1 cellular context compared by ENCODE assay signal in the genomic region with DNA sequence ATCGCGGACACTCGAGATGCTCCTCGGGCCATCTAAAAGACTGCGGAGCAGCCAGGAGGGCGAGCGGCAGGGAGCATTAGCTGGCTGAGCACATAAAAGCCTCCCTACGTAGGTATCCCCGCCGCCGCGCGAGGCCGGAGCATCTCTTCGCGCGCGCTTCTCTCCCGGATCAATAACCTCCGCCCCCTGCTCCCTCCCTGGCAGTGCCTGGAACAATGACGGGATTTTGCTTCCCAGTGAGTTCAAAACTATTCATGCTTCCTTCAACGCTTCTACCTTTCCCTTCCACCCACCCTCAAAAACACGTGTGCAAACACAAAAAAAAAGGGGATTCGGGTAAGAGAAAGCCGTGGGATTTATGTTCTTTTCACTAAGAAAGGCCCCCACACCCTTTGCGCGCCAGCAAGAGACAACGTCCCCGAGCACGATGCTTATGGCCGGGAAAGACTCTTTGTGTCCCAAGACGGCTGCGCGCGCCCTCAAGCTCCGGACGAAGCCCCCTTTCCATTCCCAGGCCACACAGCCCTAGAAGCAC.
A peak's percentile ranks its signal among the peaks of the same experiment; 100 is the strongest.
TF ChIP-seq lines count a peak whose summit lies in the region.

No MANE protein-coding gene starts in this region.

TF ChIP-seq in HEK293, 187 proteins besides CTCF, POLR2A, EP300 and RAD21 (continued from another document and continues in another):
- TF ChIP-seq, protein P1, sequence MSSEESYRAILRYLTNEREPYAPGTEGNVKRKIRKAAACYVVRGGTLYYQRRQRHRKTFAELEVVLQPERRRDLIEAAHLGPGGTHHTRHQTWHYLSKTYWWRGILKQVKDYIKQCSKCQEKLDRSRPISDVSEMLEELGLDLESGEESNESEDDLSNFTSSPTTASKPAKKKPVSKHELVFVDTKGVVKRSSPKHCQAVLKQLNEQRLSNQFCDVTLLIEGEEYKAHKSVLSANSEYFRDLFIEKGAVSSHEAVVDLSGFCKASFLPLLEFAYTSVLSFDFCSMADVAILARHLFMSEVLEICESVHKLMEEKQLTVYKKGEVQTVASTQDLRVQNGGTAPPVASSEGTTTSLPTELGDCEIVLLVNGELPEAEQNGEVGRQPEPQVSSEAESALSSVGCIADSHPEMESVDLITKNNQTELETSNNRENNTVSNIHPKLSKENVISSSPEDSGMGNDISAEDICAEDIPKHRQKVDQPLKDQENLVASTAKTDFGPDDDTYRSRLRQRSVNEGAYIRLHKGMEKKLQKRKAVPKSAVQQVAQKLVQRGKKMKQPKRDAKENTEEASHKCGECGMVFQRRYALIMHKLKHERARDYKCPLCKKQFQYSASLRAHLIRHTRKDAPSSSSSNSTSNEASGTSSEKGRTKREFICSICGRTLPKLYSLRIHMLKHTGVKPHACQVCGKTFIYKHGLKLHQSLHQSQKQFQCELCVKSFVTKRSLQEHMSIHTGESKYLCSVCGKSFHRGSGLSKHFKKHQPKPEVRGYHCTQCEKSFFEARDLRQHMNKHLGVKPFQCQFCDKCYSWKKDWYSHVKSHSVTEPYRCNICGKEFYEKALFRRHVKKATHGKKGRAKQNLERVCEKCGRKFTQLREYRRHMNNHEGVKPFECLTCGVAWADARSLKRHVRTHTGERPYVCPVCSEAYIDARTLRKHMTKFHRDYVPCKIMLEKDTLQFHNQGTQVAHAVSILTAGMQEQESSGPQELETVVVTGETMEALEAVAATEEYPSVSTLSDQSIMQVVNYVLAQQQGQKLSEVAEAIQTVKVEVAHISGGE (tag by site-specific recombination; conservative IDR thresholded peaks at IDR 0.05; ENCODE audit: low read depth): peak; percentile 40
- TF ChIP-seq, protein P2, sequence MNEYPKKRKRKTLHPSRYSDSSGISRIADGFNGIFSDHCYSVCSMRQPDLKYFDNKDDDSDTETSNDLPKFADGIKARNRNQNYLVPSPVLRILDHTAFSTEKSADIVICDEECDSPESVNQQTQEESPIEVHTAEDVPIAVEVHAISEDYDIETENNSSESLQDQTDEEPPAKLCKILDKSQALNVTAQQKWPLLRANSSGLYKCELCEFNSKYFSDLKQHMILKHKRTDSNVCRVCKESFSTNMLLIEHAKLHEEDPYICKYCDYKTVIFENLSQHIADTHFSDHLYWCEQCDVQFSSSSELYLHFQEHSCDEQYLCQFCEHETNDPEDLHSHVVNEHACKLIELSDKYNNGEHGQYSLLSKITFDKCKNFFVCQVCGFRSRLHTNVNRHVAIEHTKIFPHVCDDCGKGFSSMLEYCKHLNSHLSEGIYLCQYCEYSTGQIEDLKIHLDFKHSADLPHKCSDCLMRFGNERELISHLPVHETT (tag by site-specific recombination; IDR thresholded peaks at IDR 0.05): no peak
- peak; percentile 54; the same call in 1 of the 2 replicates for TF ChIP-seq ZBTB20 (tag by site-specific recombination; IDR thresholded peaks at IDR 0.05)
- TF ChIP-seq, protein P3, sequence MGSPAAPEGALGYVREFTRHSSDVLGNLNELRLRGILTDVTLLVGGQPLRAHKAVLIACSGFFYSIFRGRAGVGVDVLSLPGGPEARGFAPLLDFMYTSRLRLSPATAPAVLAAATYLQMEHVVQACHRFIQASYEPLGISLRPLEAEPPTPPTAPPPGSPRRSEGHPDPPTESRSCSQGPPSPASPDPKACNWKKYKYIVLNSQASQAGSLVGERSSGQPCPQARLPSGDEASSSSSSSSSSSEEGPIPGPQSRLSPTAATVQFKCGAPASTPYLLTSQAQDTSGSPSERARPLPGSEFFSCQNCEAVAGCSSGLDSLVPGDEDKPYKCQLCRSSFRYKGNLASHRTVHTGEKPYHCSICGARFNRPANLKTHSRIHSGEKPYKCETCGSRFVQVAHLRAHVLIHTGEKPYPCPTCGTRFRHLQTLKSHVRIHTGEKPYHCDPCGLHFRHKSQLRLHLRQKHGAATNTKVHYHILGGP (tag by site-specific recombination; IDR thresholded peaks at IDR 0.05): no peak
- peak; percentile 95 for TF ChIP-seq ZNF394 (tag by site-specific recombination; IDR thresholded peaks at IDR 0.05; ENCODE audit: borderline replicate concordance)
- TF ChIP-seq ZNF311 (tag by site-specific recombination; IDR thresholded peaks at IDR 0.05; ENCODE audit: borderline replicate concordance): no peak
- TF ChIP-seq ZNF366 (tag by site-specific recombination; conservative IDR thresholded peaks at IDR 0.05): peak; percentile 53
- peak; percentile 76 for TF ChIP-seq ZNF341 (tag by site-specific recombination; IDR thresholded peaks at IDR 0.05; ENCODE audit: low read depth)
- TF ChIP-seq ZNF211 (tag by site-specific recombination; IDR thresholded peaks at IDR 0.05; ENCODE audit: low read depth): no peak
- peak; percentile 31; the same call in 1 of the 2 replicates for TF ChIP-seq ZNF629 (tag by site-specific recombination; IDR thresholded peaks at IDR 0.05)
- TF ChIP-seq, protein P4, sequence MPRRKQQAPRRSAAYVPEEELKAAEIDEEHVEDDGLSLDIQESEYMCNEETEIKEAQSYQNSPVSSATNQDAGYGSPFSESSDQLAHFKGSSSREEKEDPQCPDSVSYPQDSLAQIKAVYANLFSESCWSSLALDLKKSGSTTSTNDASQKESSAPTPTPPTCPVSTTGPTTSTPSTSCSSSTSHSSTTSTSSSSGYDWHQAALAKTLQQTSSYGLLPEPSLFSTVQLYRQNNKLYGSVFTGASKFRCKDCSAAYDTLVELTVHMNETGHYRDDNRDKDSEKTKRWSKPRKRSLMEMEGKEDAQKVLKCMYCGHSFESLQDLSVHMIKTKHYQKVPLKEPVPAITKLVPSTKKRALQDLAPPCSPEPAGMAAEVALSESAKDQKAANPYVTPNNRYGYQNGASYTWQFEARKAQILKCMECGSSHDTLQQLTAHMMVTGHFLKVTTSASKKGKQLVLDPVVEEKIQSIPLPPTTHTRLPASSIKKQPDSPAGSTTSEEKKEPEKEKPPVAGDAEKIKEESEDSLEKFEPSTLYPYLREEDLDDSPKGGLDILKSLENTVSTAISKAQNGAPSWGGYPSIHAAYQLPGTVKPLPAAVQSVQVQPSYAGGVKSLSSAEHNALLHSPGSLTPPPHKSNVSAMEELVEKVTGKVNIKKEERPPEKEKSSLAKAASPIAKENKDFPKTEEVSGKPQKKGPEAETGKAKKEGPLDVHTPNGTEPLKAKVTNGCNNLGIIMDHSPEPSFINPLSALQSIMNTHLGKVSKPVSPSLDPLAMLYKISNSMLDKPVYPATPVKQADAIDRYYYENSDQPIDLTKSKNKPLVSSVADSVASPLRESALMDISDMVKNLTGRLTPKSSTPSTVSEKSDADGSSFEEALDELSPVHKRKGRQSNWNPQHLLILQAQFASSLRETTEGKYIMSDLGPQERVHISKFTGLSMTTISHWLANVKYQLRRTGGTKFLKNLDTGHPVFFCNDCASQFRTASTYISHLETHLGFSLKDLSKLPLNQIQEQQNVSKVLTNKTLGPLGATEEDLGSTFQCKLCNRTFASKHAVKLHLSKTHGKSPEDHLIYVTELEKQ (tag by site-specific recombination; IDR thresholded peaks at IDR 0.05; ENCODE audit: borderline replicate concordance): no peak
- TF ChIP-seq, protein P5, sequence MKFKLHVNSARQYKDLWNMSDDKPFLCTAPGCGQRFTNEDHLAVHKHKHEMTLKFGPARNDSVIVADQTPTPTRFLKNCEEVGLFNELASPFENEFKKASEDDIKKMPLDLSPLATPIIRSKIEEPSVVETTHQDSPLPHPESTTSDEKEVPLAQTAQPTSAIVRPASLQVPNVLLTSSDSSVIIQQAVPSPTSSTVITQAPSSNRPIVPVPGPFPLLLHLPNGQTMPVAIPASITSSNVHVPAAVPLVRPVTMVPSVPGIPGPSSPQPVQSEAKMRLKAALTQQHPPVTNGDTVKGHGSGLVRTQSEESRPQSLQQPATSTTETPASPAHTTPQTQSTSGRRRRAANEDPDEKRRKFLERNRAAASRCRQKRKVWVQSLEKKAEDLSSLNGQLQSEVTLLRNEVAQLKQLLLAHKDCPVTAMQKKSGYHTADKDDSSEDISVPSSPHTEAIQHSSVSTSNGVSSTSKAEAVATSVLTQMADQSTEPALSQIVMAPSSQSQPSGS (tag by site-specific recombination; IDR thresholded peaks at IDR 0.05; ENCODE audit: low read depth): no peak
- no peak; the same call in 1 of the 2 replicates for TF ChIP-seq GLIS1 (tag by site-specific recombination; IDR thresholded peaks at IDR 0.05)
- TF ChIP-seq KLF9 (tag by site-specific recombination; IDR thresholded peaks at IDR 0.05; ENCODE audit: low read depth): peak; percentile 61; the same call in 1 of the 2 replicates
- TF ChIP-seq ZNF48 (tag by site-specific recombination; IDR thresholded peaks at IDR 0.05): no peak
- no peak for TF ChIP-seq HOXA7 (CRISPR knock-in tag; IDR thresholded peaks at IDR 0.05; ENCODE audit: borderline replicate concordance)
- peak; percentile 92 for TF ChIP-seq ZIC2 (tag by site-specific recombination; IDR thresholded peaks at IDR 0.05)
- no peak for TF ChIP-seq ZNF585B (tag by site-specific recombination; IDR thresholded peaks at IDR 0.05)
- TF ChIP-seq ZFP37 (tag by site-specific recombination; IDR thresholded peaks at IDR 0.05): 0 out of 2 replicates have a peak, but pooled peaks have one; percentile 40
- TF ChIP-seq MEIS1 (CRISPR knock-in tag; IDR thresholded peaks at IDR 0.05; ENCODE audit: borderline replicate concordance): no peak
- TF ChIP-seq, protein P6, sequence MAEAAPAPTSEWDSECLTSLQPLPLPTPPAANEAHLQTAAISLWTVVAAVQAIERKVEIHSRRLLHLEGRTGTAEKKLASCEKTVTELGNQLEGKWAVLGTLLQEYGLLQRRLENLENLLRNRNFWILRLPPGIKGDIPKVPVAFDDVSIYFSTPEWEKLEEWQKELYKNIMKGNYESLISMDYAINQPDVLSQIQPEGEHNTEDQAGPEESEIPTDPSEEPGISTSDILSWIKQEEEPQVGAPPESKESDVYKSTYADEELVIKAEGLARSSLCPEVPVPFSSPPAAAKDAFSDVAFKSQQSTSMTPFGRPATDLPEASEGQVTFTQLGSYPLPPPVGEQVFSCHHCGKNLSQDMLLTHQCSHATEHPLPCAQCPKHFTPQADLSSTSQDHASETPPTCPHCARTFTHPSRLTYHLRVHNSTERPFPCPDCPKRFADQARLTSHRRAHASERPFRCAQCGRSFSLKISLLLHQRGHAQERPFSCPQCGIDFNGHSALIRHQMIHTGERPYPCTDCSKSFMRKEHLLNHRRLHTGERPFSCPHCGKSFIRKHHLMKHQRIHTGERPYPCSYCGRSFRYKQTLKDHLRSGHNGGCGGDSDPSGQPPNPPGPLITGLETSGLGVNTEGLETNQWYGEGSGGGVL (tag by site-specific recombination; IDR thresholded peaks at IDR 0.05): peak; percentile 38
- peak; percentile 66; the same call in 1 of the 2 replicates for TF ChIP-seq KLF7 (tag by site-specific recombination; IDR thresholded peaks at IDR 0.05; ENCODE audit: borderline replicate concordance)
- 0 out of 2 replicates have a peak, but pooled peaks have one; percentile 55 for TF ChIP-seq ZBTB48 (tag by site-specific recombination; IDR thresholded peaks at IDR 0.05)
- no peak for TF ChIP-seq ZNF548 (tag by site-specific recombination; IDR thresholded peaks at IDR 0.05)
- TF ChIP-seq, protein P7, sequence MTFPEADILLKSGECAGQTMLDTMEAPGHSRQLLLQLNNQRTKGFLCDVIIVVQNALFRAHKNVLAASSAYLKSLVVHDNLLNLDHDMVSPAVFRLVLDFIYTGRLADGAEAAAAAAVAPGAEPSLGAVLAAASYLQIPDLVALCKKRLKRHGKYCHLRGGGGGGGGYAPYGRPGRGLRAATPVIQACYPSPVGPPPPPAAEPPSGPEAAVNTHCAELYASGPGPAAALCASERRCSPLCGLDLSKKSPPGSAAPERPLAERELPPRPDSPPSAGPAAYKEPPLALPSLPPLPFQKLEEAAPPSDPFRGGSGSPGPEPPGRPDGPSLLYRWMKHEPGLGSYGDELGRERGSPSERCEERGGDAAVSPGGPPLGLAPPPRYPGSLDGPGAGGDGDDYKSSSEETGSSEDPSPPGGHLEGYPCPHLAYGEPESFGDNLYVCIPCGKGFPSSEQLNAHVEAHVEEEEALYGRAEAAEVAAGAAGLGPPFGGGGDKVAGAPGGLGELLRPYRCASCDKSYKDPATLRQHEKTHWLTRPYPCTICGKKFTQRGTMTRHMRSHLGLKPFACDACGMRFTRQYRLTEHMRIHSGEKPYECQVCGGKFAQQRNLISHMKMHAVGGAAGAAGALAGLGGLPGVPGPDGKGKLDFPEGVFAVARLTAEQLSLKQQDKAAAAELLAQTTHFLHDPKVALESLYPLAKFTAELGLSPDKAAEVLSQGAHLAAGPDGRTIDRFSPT (tag by site-specific recombination; IDR thresholded peaks at IDR 0.05): no peak
- no peak; the same call in 1 of the 2 replicates for TF ChIP-seq ZNF623 (tag by site-specific recombination; IDR thresholded peaks at IDR 0.05)
- TF ChIP-seq ZNF404 (tag by site-specific recombination; IDR thresholded peaks at IDR 0.05): no peak
- no peak for TF ChIP-seq ZNF654 (tag by site-specific recombination; IDR thresholded peaks at IDR 0.05; ENCODE audit: low read depth)
- no peak for TF ChIP-seq REPIN1 (tag by site-specific recombination; IDR thresholded peaks at IDR 0.05; ENCODE audit: low read depth)
- TF ChIP-seq ZNF174 (tag by site-specific recombination; IDR thresholded peaks at IDR 0.05): no peak
- TF ChIP-seq, protein P8, sequence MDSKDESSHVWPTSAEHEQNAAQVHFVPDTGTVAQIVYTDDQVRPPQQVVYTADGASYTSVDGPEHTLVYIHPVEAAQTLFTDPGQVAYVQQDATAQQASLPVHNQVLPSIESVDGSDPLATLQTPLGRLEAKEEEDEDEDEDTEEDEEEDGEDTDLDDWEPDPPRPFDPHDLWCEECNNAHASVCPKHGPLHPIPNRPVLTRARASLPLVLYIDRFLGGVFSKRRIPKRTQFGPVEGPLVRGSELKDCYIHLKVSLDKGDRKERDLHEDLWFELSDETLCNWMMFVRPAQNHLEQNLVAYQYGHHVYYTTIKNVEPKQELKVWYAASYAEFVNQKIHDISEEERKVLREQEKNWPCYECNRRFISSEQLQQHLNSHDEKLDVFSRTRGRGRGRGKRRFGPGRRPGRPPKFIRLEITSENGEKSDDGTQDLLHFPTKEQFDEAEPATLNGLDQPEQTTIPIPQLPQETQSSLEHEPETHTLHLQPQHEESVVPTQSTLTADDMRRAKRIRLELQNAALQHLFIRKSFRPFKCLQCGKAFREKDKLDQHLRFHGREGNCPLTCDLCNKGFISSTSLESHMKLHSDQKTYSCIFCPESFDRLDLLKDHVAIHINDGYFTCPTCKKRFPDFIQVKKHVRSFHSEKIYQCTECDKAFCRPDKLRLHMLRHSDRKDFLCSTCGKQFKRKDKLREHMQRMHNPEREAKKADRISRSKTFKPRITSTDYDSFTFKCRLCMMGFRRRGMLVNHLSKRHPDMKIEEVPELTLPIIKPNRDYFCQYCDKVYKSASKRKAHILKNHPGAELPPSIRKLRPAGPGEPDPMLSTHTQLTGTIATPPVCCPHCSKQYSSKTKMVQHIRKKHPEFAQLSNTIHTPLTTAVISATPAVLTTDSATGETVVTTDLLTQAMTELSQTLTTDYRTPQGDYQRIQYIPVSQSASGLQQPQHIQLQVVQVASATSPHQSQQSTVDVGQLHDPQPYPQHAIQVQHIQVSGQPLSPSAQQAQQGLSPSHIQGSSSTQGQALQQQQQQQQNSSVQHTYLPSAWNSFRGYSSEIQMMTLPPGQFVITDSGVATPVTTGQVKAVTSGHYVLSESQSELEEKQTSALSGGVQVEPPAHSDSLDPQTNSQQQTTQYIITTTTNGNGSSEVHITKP (tag by site-specific recombination; IDR thresholded peaks at IDR 0.05): 0 out of 2 replicates have a peak, but pooled peaks have one; percentile 27
